23 cellular contexts compared by ENCODE assay signal in the genomic region with DNA sequence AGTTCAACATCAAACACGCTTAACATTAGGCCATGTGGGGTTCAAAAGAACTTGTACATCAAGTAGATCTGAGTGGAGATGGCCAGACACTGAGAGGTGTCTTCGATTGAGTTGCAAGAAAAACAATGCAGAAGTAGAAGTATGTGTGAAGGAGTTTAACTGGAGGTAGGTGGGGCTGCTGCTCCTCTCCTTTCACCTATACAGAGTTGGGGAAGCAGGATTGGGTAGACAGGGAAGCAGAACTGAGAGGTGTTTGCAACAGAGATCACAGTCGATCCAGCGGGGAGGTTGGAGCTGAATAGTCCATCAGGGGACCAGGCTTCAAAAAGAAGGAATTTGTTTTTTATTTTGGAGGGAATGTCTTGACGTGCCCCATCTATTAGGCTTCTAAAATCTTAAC.
"Had no signal": no experiment of that assay in that cellular context is flagged by ENCODE, and none has a peak within 500 bp of the region (broad histone marks: within the 10 kb centered on the region; RNA-seq: fewer than 3 reads in every experiment).

No MANE protein-coding gene starts in this region.

- H3K27ac ChIP-seq: colonic mucosa, epithelial cell of prostate, foreskin keratinocyte, gastroesophageal sphincter, heart left ventricle, hepatocyte, left lung had no signal

- H3K4me2 ChIP-seq: hepatocyte had no signal

- H3K27me3 Mint-ChIP-seq: effector memory CD8-positive, alpha-beta T cell; memory B cell; naive B cell had no signal

- H3K4me3 Mint-ChIP-seq: dendritic cell treated with granulocyte-macrophage colony-stimulating factor and Interleukin-4, amounts not matched to agents 40 ng/mL and 50 ng/mL, for 4 days; effector memory CD8-positive, alpha-beta T cell; endodermal cell; memory B cell; mesothelial cell of epicardium; naive B cell; naive thymus-derived CD8-positive, alpha-beta T cell had no signal

- H2AFZ ChIP-seq: hepatocyte had no signal

- H3K27ac Mint-ChIP-seq: dendritic cell treated with granulocyte-macrophage colony-stimulating factor and Interleukin-4, amounts not matched to agents 40 ng/mL and 50 ng/mL, for 4 days; effector memory CD8-positive, alpha-beta T cell; endodermal cell; memory B cell; mesothelial cell of epicardium; naive B cell; naive thymus-derived CD8-positive, alpha-beta T cell had no signal

- H3K36me3 ChIP-seq: colonic mucosa, gastroesophageal sphincter, heart left ventricle, left lung had no signal

- DNase-seq: colonic mucosa; cortex of kidney; effector CD8-positive, alpha-beta T cell; effector memory CD8-positive, alpha-beta T cell; endodermal cell; erythroblast; foreskin keratinocyte; heart left ventricle; left cardiac atrium; left lung; left ventricle myocardium superior; mammary epithelial cell; mucosa of descending colon; naive B cell; naive thymus-derived CD8-positive, alpha-beta T cell had no signal

- H3K4me3 ChIP-seq: colonic mucosa, gastroesophageal sphincter, heart left ventricle, hepatocyte, left lung, lung, mucosa of descending colon had no signal

- ATAC-seq: effector memory CD8-positive, alpha-beta T cell; esophagus mucosa; foreskin keratinocyte; gastroesophageal sphincter; heart left ventricle; left cardiac atrium; left lung; left ventricle myocardium superior; mucosa of descending colon; naive thymus-derived CD8-positive, alpha-beta T cell had no signal

- H3K27me3 ChIP-seq: colonic mucosa, foreskin keratinocyte, gastroesophageal sphincter, heart left ventricle, hepatocyte, left lung had no signal

- H3K9me3 ChIP-seq: colonic mucosa, gastroesophageal sphincter, heart left ventricle, left lung, mucosa of descending colon had no signal

- H3K36me3 Mint-ChIP-seq: memory B cell; mesothelial cell of epicardium; naive B cell; naive thymus-derived CD8-positive, alpha-beta T cell had no signal

- H3K9me3 Mint-ChIP-seq: dendritic cell treated with granulocyte-macrophage colony-stimulating factor and Interleukin-4, amounts not matched to agents 40 ng/mL and 50 ng/mL, for 4 days; effector memory CD8-positive, alpha-beta T cell; endodermal cell; memory B cell; mesothelial cell of epicardium; naive B cell; naive thymus-derived CD8-positive, alpha-beta T cell had no signal

- H3K4me1 ChIP-seq: colonic mucosa, foreskin keratinocyte, gastroesophageal sphincter, heart left ventricle, left lung had no signal

- H3K4me1 Mint-ChIP-seq: endodermal cell; memory B cell; naive B cell; naive thymus-derived CD8-positive, alpha-beta T cell had no signal

- H3K79me2 ChIP-seq: hepatocyte had no signal
